In the genomic region with DNA sequence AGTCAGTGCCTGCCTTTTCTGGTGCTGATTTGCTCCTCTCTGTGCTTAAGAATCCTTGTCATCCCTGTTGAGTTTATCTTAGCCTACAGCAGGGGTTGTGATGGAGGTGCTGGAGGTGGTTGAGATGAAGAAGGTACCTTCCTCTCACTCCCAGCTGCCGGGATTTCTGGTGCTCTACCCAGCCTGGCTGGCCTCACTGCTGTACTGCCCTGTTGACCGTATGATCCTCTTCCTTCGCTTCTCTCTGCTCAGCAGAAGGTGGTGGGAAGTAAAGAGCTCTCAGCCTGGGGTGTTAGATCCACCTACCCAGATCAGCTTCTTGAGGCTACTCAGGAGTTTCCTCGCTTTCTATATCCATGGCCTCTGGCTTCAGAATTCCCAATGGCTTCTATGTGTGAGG, we compare ENCODE assay signal across 1 cellular context.
TF ChIP-seq lines count a peak whose summit lies in the region.

No MANE protein-coding gene starts in this region.

TF ChIP-seq in H1, 55 proteins besides CTCF, POLR2A, EP300 and RAD21 (continued from another document):
- TF ChIP-seq, protein P1, sequence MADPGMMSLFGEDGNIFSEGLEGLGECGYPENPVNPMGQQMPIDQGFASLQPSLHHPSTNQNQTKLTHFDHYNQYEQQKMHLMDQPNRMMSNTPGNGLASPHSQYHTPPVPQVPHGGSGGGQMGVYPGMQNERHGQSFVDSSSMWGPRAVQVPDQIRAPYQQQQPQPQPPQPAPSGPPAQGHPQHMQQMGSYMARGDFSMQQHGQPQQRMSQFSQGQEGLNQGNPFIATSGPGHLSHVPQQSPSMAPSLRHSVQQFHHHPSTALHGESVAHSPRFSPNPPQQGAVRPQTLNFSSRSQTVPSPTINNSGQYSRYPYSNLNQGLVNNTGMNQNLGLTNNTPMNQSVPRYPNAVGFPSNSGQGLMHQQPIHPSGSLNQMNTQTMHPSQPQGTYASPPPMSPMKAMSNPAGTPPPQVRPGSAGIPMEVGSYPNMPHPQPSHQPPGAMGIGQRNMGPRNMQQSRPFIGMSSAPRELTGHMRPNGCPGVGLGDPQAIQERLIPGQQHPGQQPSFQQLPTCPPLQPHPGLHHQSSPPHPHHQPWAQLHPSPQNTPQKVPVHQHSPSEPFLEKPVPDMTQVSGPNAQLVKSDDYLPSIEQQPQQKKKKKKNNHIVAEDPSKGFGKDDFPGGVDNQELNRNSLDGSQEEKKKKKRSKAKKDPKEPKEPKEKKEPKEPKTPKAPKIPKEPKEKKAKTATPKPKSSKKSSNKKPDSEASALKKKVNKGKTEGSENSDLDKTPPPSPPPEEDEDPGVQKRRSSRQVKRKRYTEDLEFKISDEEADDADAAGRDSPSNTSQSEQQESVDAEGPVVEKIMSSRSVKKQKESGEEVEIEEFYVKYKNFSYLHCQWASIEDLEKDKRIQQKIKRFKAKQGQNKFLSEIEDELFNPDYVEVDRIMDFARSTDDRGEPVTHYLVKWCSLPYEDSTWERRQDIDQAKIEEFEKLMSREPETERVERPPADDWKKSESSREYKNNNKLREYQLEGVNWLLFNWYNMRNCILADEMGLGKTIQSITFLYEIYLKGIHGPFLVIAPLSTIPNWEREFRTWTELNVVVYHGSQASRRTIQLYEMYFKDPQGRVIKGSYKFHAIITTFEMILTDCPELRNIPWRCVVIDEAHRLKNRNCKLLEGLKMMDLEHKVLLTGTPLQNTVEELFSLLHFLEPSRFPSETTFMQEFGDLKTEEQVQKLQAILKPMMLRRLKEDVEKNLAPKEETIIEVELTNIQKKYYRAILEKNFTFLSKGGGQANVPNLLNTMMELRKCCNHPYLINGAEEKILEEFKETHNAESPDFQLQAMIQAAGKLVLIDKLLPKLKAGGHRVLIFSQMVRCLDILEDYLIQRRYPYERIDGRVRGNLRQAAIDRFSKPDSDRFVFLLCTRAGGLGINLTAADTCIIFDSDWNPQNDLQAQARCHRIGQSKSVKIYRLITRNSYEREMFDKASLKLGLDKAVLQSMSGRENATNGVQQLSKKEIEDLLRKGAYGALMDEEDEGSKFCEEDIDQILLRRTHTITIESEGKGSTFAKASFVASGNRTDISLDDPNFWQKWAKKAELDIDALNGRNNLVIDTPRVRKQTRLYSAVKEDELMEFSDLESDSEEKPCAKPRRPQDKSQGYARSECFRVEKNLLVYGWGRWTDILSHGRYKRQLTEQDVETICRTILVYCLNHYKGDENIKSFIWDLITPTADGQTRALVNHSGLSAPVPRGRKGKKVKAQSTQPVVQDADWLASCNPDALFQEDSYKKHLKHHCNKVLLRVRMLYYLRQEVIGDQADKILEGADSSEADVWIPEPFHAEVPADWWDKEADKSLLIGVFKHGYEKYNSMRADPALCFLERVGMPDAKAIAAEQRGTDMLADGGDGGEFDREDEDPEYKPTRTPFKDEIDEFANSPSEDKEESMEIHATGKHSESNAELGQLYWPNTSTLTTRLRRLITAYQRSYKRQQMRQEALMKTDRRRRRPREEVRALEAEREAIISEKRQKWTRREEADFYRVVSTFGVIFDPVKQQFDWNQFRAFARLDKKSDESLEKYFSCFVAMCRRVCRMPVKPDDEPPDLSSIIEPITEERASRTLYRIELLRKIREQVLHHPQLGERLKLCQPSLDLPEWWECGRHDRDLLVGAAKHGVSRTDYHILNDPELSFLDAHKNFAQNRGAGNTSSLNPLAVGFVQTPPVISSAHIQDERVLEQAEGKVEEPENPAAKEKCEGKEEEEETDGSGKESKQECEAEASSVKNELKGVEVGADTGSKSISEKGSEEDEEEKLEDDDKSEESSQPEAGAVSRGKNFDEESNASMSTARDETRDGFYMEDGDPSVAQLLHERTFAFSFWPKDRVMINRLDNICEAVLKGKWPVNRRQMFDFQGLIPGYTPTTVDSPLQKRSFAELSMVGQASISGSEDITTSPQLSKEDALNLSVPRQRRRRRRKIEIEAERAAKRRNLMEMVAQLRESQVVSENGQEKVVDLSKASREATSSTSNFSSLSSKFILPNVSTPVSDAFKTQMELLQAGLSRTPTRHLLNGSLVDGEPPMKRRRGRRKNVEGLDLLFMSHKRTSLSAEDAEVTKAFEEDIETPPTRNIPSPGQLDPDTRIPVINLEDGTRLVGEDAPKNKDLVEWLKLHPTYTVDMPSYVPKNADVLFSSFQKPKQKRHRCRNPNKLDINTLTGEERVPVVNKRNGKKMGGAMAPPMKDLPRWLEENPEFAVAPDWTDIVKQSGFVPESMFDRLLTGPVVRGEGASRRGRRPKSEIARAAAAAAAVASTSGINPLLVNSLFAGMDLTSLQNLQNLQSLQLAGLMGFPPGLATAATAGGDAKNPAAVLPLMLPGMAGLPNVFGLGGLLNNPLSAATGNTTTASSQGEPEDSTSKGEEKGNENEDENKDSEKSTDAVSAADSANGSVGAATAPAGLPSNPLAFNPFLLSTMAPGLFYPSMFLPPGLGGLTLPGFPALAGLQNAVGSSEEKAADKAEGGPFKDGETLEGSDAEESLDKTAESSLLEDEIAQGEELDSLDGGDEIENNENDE (IDR thresholded peaks at IDR 0.05; ENCODE audit: insufficient replicate concordance, low read length): no peak
